In the genomic region with DNA sequence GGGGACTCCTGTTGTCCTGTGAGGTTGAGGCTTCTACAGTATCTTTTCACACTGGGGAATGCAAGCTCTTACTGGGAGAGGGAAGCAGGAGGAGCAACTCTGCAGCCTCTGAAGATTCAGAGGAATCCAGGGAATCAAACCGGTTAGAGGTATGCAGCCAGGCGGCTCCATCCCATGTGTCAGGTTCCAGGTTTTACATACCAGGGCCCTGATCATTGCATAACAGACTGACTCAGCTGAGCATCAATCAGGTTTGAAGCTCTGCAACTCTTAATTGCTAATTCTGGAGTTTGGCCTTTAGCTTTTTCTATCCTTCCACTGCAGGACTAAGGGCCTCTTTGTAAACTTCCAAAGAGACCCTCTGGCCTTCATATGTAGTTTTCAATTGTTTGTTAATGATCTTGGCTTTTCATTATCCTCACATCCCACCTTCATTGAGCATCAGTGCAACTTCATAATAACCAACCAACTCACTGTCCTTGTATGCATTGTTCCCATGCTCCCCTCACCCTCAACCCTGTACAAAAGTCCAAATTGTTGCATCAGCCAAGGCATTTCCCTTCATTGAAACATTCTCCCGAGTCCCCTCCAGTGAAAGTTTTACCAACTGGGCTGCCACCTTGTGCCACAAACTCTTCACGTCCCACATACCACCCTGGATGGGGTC, we compare ENCODE assay signal across 21 cellular contexts. TPM values are rescaled to one million over a fixed set of nuclear protein-coding genes. Genes with fewer than 3 reads are reported as not detected.
DNase-seq lines count a peak whose midpoint lies in the region; ATAC-seq, FAIRE-seq and TF ChIP-seq lines count a peak whose summit lies in the region.
"Had no signal": no experiment of that assay in that cellular context is flagged by ENCODE, and none has a peak within 500 bp of the region (broad histone marks: within the 10 kb centered on the region; RNA-seq: fewer than 3 reads in every experiment).

No MANE protein-coding gene starts in this region.

- H3K4me3 ChIP-seq in astrocyte (ENCODE audit: insufficient read depth, low read depth, low read length) (no peak overlapping the region), spleen (no peak overlapping the region)
- H3K4me3 ChIP-seq: gastroesophageal sphincter, GM12878, uterus had no signal

- ATAC-seq in HG03439 (IDR thresholded peaks at IDR 0.05; ENCODE audit: unreplicated experiment) = no peak
- ATAC-seq: GM12878; SK-N-SH treated with all-trans-retinoic acid at 6 μM for 48 hours; stimulated activated naive B cell treated with anti-CD40 and anti-IgM and Interleukin-4, amounts not matched to agents 10 μg/mL and 1 μg/mL and 100 μg/mL, for 72 hours had no signal

- H3K4me1 Mint-ChIP-seq in astrocyte (ENCODE audit: low read depth, unreplicated experiment) = peaks cover 4% of the 10 kb centered on the region
- no peaks in the 10 kb centered on the region for H3K4me1 Mint-ChIP-seq in activated T-cell treated with anti-CD3 and anti-CD28 coated beads, Interleukin-2, amount 50 U/mL, for 24 hours (ENCODE audit: low read depth)
- H3K4me1 Mint-ChIP-seq: stimulated activated naive B cell treated with anti-CD40 and anti-IgM and Interleukin-4, amounts not matched to agents 10 μg/mL and 1 μg/mL and 100 μg/mL, for 72 hours had no signal

- no peaks in the 10 kb centered on the region for H3K4me1 ChIP-seq in astrocyte (ENCODE audit: insufficient read depth, low read length)
- no peaks in the 10 kb centered on the region for H3K4me1 ChIP-seq in spleen
- H3K4me1 ChIP-seq: uterus had no signal

- peaks cover 3% of the 10 kb centered on the region for H3K27me3 Mint-ChIP-seq in astrocyte (ENCODE audit: low read depth, unreplicated experiment)
- H3K27me3 Mint-ChIP-seq in activated T-cell treated with anti-CD3 and anti-CD28 coated beads, Interleukin-2, amount 50 U/mL, for 24 hours = no peaks in the 10 kb centered on the region

- no peak overlapping the region for H2AFZ ChIP-seq in astrocyte (ENCODE audit: low read depth, low read length)

- H3K36me3 ChIP-seq in astrocyte (ENCODE audit: insufficient read depth, low read length) = no peaks in the 10 kb centered on the region
- no peaks in the 10 kb centered on the region for H3K36me3 ChIP-seq in spleen
- H3K36me3 ChIP-seq: brain microvascular endothelial cell, gastroesophageal sphincter, uterus had no signal

- H3K27me3 ChIP-seq in astrocyte (ENCODE audit: insufficient read depth, low read length) = peaks cover 3% of the 10 kb centered on the region
- no peaks in the 10 kb centered on the region for H3K27me3 ChIP-seq in spleen (replicated peaks in 1 of 7)
- H3K27me3 ChIP-seq: brain microvascular endothelial cell, gastroesophageal sphincter, uterus had no signal

- H3K9me3 Mint-ChIP-seq in astrocyte (ENCODE audit: unreplicated experiment) = peaks cover 2% of the 10 kb centered on the region
- no peaks in the 10 kb centered on the region for H3K9me3 Mint-ChIP-seq in activated T-cell treated with anti-CD3 and anti-CD28 coated beads, Interleukin-2, amount 50 U/mL, for 24 hours
- H3K9me3 Mint-ChIP-seq: CD14-positive monocyte; stimulated activated naive B cell treated with anti-CD40 and anti-IgM and Interleukin-4, amounts not matched to agents 10 μg/mL and 1 μg/mL and 100 μg/mL, for 72 hours had no signal

- no peak overlapping the region for H3K9ac ChIP-seq in astrocyte (ENCODE audit: low read length)

- H3K27ac ChIP-seq in astrocyte (ENCODE audit: low read depth, low read length) (no peak overlapping the region), temporal lobe (ENCODE audit: low read depth, low read length) (peak overlapping the region; percentile 53), spleen (no peak overlapping the region)
- H3K27ac ChIP-seq: brain microvascular endothelial cell, gastroesophageal sphincter, uterus had no signal

- FAIRE-seq in HTR-8/SVneo (lab: Jason Lieb, UNC) (peak; percentile 85), astrocyte (lab: Jason Lieb, UNC) (no peak)
- FAIRE-seq: GM12878, small intestine had no signal

- DNase-seq in HTR-8/SVneo (ENCODE audit: insufficient read length, low spot score) (no peak), astrocyte (ENCODE audit: low read depth) (peak; percentile 50), iPS-NIHi11 (ENCODE audit: low spot score) (peak; percentile 20), spleen (no peak)
- no peak for DNase-seq in activated T-cell treated with anti-CD3 and anti-CD28 coated beads, Interleukin-2, amount 50 U/mL, for 24 hours
- DNase-seq: activated CD8-positive, alpha-beta memory T cell treated with anti-CD3 and anti-CD28 coated beads for 24 hours; activated gamma-delta T cell; brain microvascular endothelial cell; DMS79 treated with DMSO at 0.1 percent for 48 hours; effector CD8-positive, alpha-beta T cell; NCI-H1436 treated with DMSO at 0.1 percent for 48 hours; NCI-H510A; small intestine; stimulated activated naive B cell treated with anti-CD40 and anti-IgM and Interleukin-4, amounts not matched to agents 10 μg/mL and 1 μg/mL and 100 μg/mL, for 72 hours; uterus had no signal

- TF ChIP-seq CTCF in astrocyte (IDR thresholded peaks at IDR 0.05; ENCODE audit: insufficient read depth, low read depth, low read length) = no peak
- TF ChIP-seq CTCF in spleen (IDR thresholded peaks at IDR 0.05 in 8 of 11, conservative IDR thresholded peaks at IDR 0.05 in 3 of 11) = no peak

- no peak overlapping the region for H3K4me3 Mint-ChIP-seq in astrocyte (ENCODE audit: unreplicated experiment)
- no peak overlapping the region for H3K4me3 Mint-ChIP-seq in activated T-cell treated with anti-CD3 and anti-CD28 coated beads, Interleukin-2, amount 50 U/mL, for 24 hours
- H3K4me3 Mint-ChIP-seq: CD14-positive monocyte; stimulated activated naive B cell treated with anti-CD40 and anti-IgM and Interleukin-4, amounts not matched to agents 10 μg/mL and 1 μg/mL and 100 μg/mL, for 72 hours had no signal

- TF ChIP-seq POLR2A in spleen (IDR thresholded peaks at IDR 0.05) = no peak

- no peaks in the 10 kb centered on the region for H4K20me1 ChIP-seq in astrocyte (ENCODE audit: insufficient read depth, low read length)

- H3K27ac Mint-ChIP-seq in astrocyte (ENCODE audit: unreplicated experiment) = no peak overlapping the region
- no peak overlapping the region for H3K27ac Mint-ChIP-seq in activated T-cell treated with anti-CD3 and anti-CD28 coated beads, Interleukin-2, amount 50 U/mL, for 24 hours
- H3K27ac Mint-ChIP-seq: CD14-positive monocyte; stimulated activated naive B cell treated with anti-CD40 and anti-IgM and Interleukin-4, amounts not matched to agents 10 μg/mL and 1 μg/mL and 100 μg/mL, for 72 hours had no signal

- no peaks in the 10 kb centered on the region for H3K9me3 ChIP-seq in astrocyte (ENCODE audit: insufficient read depth, low read depth, low read length)
- H3K9me3 ChIP-seq in spleen = no peaks in the 10 kb centered on the region
- H3K9me3 ChIP-seq: gastroesophageal sphincter, uterus had no signal

- no peaks in the 10 kb centered on the region for H3K36me3 Mint-ChIP-seq in astrocyte (ENCODE audit: low read depth, unreplicated experiment)
- no peaks in the 10 kb centered on the region for H3K36me3 Mint-ChIP-seq in activated T-cell treated with anti-CD3 and anti-CD28 coated beads, Interleukin-2, amount 50 U/mL, for 24 hours (ENCODE audit: low read depth)
- H3K36me3 Mint-ChIP-seq: CD14-positive monocyte; stimulated activated naive B cell treated with anti-CD40 and anti-IgM and Interleukin-4, amounts not matched to agents 10 μg/mL and 1 μg/mL and 100 μg/mL, for 72 hours had no signal

- H3K79me2 ChIP-seq in astrocyte (ENCODE audit: insufficient read depth, low read length) = no peaks in the 10 kb centered on the region

- 84 to 96% (median 93%) methylated on average over 4 of the region's 4 CpGs for WGBS in spleen, 5 donors

- H3K4me2 ChIP-seq in astrocyte (ENCODE audit: low read length) = no peak overlapping the region

- intact Hi-C loops in spleen (cut with DNase I; ENCODE audit: low total_unique reads) = no loop called here

RNA-seq across cellular contexts. Expression of a gene that starts 59.7 kb away (rescaled TPM):
- total RNA-seq in astrocyte = 29.8 and 31.0 TPM in 2 replicates
- total RNA-seq in temporal lobe = 74.3 TPM
- 10 to 100 TPM; 22.0 to 33.5 (median 28.1) TPM for total RNA-seq in spleen
- polyA plus RNA-seq in spleen = 10 to 100 TPM in 1 of 3 donors, 1 to 10 TPM in 2; 9.3 to 10.8 (median 9.4) TPM

Comparison
In these comparisons a context has a peak if more than half of its experiments do, and no peak if none do; other contexts are left out.
1. DNase-seq: peak in astrocyte (single experiment) and iPS-NIHi11 (single experiment); none in HTR-8/SVneo (single experiment), spleen (single experiment) and activated T-cell treated with anti-CD3 and anti-CD28 coated beads, Interleukin-2, amount 50 U/mL, for 24 hours (single experiment).